In genomic region chr18:77058186-77058847, GRCh38 we compare ENCODE assay signal across 17 cellular contexts.
DNase-seq lines count a peak whose midpoint lies in the region; ATAC-seq and TF ChIP-seq lines count a peak whose summit lies in the region.
"Had no signal": no experiment of that assay in that cellular context is flagged by ENCODE, and none has a peak within 500 bp of the region (broad histone marks: within the 10 kb centered on the region; RNA-seq: fewer than 3 reads in every experiment).

No MANE protein-coding gene starts in this region.

- intact Hi-C loops in breast epithelium (cut with DNase I; ENCODE audit: low total_unique reads), result no loop called here
- intact Hi-C loops in MCF 10A (cut with micrococcal nuclease), result no loop called here
- intact Hi-C loops in heart left ventricle (cut with DNase I), result loop anchor here in 8 of 10 donors (5.0 to 10.0 kb wide), 7 partner anchors 46 to 594 kb away; partner anchors contain the start of gene ZNF236 (in 1 of the 8)
- intact Hi-C loops in prostate gland (cut with DNase I), result loop anchor here (5.0 kb wide), 2 partner anchors 56 to 149 kb away; no protein-coding TSS in a partner anchor
- intact Hi-C loops in aorta (cut with DNase I), result loop anchor here in 1 of 2 donors (5.0 kb wide), 1 partner anchor 149 kb away; no protein-coding TSS in a partner anchor

- 62 to 83% (median 76%) methylated on average over 14 to 39 of the region's 39 CpGs for WGBS in heart left ventricle, 4 donors
- 81% methylated on average over 39 of the region's 39 CpGs for WGBS in prostate gland
- 33 to 43% methylated on average over 32 to 39 of the region's 39 CpGs for WGBS in aorta, 2 donors

- TF ChIP-seq POLR2A in breast epithelium (IDR thresholded peaks at IDR 0.05), result no peak
- TF ChIP-seq POLR2A in heart left ventricle (IDR thresholded peaks at IDR 0.05), result no peak
- TF ChIP-seq POLR2A in prostate gland (IDR thresholded peaks at IDR 0.05), result no peak

- H3K4me3 ChIP-seq in breast epithelium (peak overlapping the region in 2 of 3 donors; percentile 9 to 42), heart left ventricle (peak overlapping the region in 2 of 12 donors; percentile 2 to 24), prostate gland (peak overlapping the region in 1 of 2 donors; percentile 2), aorta (ENCODE audit: low read length in 2 of 2) (no peak overlapping the region)

- TF ChIP-seq CTCF in breast epithelium (IDR thresholded peaks at IDR 0.05) (no peak), MCF 10A (IDR thresholded peaks at IDR 0.05; ENCODE audit: unreplicated experiment) (no peak), heart left ventricle (IDR thresholded peaks at IDR 0.05) (no peak), prostate gland (IDR thresholded peaks at IDR 0.05) (no peak)

- H3K4me3 Mint-ChIP-seq in MCF 10A (ENCODE audit: unreplicated experiment), result no peak overlapping the region
- H3K4me3 Mint-ChIP-seq: activated naive CD8-positive, alpha-beta T cell treated with anti-CD3 and anti-CD28 coated beads, Interleukin-2, amount 50 U/mL, for 24 hours; activated T-cell treated with anti-CD3 and anti-CD28 coated beads, Interleukin-2, amount 50 U/mL, for 24 hours had no signal

- no peaks in the 10 kb centered on the region for H3K9me3 ChIP-seq in breast epithelium
- H3K9me3 ChIP-seq in heart left ventricle, result no peaks in the 10 kb centered on the region
- H3K9me3 ChIP-seq in prostate gland, result no peaks in the 10 kb centered on the region
- no peaks in the 10 kb centered on the region for H3K9me3 ChIP-seq in aorta (ENCODE audit: control insufficient read depth, low read length)

- BruUV-seq in MCF 10A (replicated peaks; lab: Mats Ljungman, UMichigan), result no TSS peak

- DNase-seq in breast epithelium (ENCODE audit: low spot score in 2 of 2) (no peak), MCF 10A (ENCODE audit: unreplicated experiment) (no peak), heart left ventricle (peak; percentile 71 to 83 (median 77)), prostate gland (ENCODE audit: low spot score) (no peak), aorta (peak; percentile 72 to 92), foreskin melanocyte (no peak)
- DNase-seq: 8988T; activated CD4-positive, CD25-positive, alpha-beta regulatory T cell treated with anti-CD3 and anti-CD28 coated beads, Interleukin-2, amount 50 U/mL, for 72 hours; activated naive CD8-positive, alpha-beta T cell treated with anti-CD3 and anti-CD28 coated beads, Interleukin-2, amount 50 U/mL, for 24 hours; activated T-cell treated with anti-CD3 and anti-CD28 coated beads, Interleukin-2, amount 50 U/mL, for 24 hours; GDM1; NCI-H1092 treated with DMSO at 0.1 percent for 48 hours; stimulated activated CD4-positive, alpha-beta T cell treated with anti-CD3 and anti-CD28 coated beads, Interleukin-2, amount 100 ng/mL, for 24 hours; stimulated activated CD8-positive, alpha-beta memory T cell treated with anti-CD3 and anti-CD28 coated beads, Interleukin-4, amount 100 ng/mL, for 48 hours had no signal

- peak overlapping the region; percentile 50 to 91 for H3K27ac ChIP-seq in breast epithelium
- H3K27ac ChIP-seq in heart left ventricle, result peak overlapping the region in 11 of 12 donors; percentile 24 to 88 (median 69)
- peak overlapping the region; percentile 27 to 42 for H3K27ac ChIP-seq in prostate gland
- H3K27ac ChIP-seq in aorta (ENCODE audit: low read depth in 1 of 2, low read length in 2 of 2), result no peak overlapping the region
- H3K27ac ChIP-seq: parathyroid adenoma had no signal

- no peaks in the 10 kb centered on the region for H3K4me1 Mint-ChIP-seq in MCF 10A (ENCODE audit: insufficient read depth, unreplicated experiment)

- H3K27ac Mint-ChIP-seq in MCF 10A (ENCODE audit: low read depth, unreplicated experiment), result no peak overlapping the region
- H3K27ac Mint-ChIP-seq: activated naive CD8-positive, alpha-beta T cell treated with anti-CD3 and anti-CD28 coated beads, Interleukin-2, amount 50 U/mL, for 24 hours had no signal

- no peaks in the 10 kb centered on the region for H3K9me3 Mint-ChIP-seq in MCF 10A (ENCODE audit: unreplicated experiment)
- H3K9me3 Mint-ChIP-seq: activated T-cell treated with anti-CD3 and anti-CD28 coated beads, Interleukin-2, amount 50 U/mL, for 24 hours had no signal

- H3K27me3 Mint-ChIP-seq in MCF 10A (ENCODE audit: insufficient read depth, unreplicated experiment), result no peaks in the 10 kb centered on the region
- H3K27me3 Mint-ChIP-seq: activated naive CD8-positive, alpha-beta T cell treated with anti-CD3 and anti-CD28 coated beads, Interleukin-2, amount 50 U/mL, for 24 hours; activated T-cell treated with anti-CD3 and anti-CD28 coated beads, Interleukin-2, amount 50 U/mL, for 24 hours had no signal

- CTCF ChIA-PET in MCF 10A (lab: Yijun Ruan, JAX), result no interaction called here

- POLR2A ChIA-PET in MCF 10A (lab: Yijun Ruan, JAX), result no interaction called here

- H3K36me3 ChIP-seq in breast epithelium (no peaks in the 10 kb centered on the region), heart left ventricle (peaks cover 0 to 4% (median 0%) of the 10 kb centered on the region in 9 donors), prostate gland (no peaks in the 10 kb centered on the region), aorta (ENCODE audit: control insufficient read depth in 1 of 2, insufficient read depth in 2 of 2, low read length in 1 of 2) (peaks cover 0 to 2% of the 10 kb centered on the region in 2 donors)

- ATAC-seq in heart left ventricle, result peak in 1 of 4 donors; percentile 5
- ATAC-seq in aorta (ENCODE audit: low FRiP score), result peak; percentile 32
- no peak for ATAC-seq in GM21381 (IDR thresholded peaks at IDR 0.05; ENCODE audit: unreplicated experiment)
- ATAC-seq in GM21526 (IDR thresholded peaks at IDR 0.05; ENCODE audit: low FRiP score, unreplicated experiment), result no peak
- ATAC-seq: activated naive CD8-positive, alpha-beta T cell treated with anti-CD3 and anti-CD28 coated beads, Interleukin-2, amount 50 U/mL, for 24 hours had no signal

- peaks cover 28% of the 10 kb centered on the region for H3K36me3 Mint-ChIP-seq in MCF 10A (ENCODE audit: insufficient read depth, unreplicated experiment)

- peaks cover 0 to 7% of the 10 kb centered on the region in 2 donors for H3K4me1 ChIP-seq in breast epithelium
- H3K4me1 ChIP-seq in heart left ventricle, result peaks cover 0 to 96% (median 54%) of the 10 kb centered on the region in 12 donors
- H3K4me1 ChIP-seq in prostate gland (replicated peaks), result no peaks in the 10 kb centered on the region
- no peaks in the 10 kb centered on the region for H3K4me1 ChIP-seq in aorta (ENCODE audit: control insufficient read depth in 1 of 2, insufficient read depth in 2 of 2, low read length in 2 of 2)

- H3K27me3 ChIP-seq in breast epithelium, result no peaks in the 10 kb centered on the region
- H3K27me3 ChIP-seq in heart left ventricle, result no peaks in the 10 kb centered on the region
- H3K27me3 ChIP-seq in prostate gland (replicated peaks; ENCODE audit: insufficient read depth), result no peaks in the 10 kb centered on the region
- no peaks in the 10 kb centered on the region for H3K27me3 ChIP-seq in aorta (ENCODE audit: control insufficient read depth in 1 of 2, insufficient read depth in 2 of 2, low read length in 1 of 2)

Comparison
In these comparisons a context has a peak if more than half of its experiments do, and no peak if none do; other contexts are left out.
1. DNase-seq: peak in heart left ventricle (5 of 5) and aorta (2 of 2); none in breast epithelium (0 of 2), MCF 10A (single experiment), prostate gland (single experiment) and foreskin melanocyte (single experiment).
2. H3K27ac ChIP-seq: peak in breast epithelium (2 of 2), heart left ventricle (11 of 12) and prostate gland (2 of 2); none in aorta (0 of 2).
3. H3K4me3 ChIP-seq: peak in breast epithelium (2 of 3); none in aorta (0 of 2).
4. intact Hi-C loops: an anchor here in heart left ventricle (5.0 to 10.0 kb wide) and prostate gland (5.0 kb wide); none called in breast epithelium and MCF 10A.